In the genomic region with DNA sequence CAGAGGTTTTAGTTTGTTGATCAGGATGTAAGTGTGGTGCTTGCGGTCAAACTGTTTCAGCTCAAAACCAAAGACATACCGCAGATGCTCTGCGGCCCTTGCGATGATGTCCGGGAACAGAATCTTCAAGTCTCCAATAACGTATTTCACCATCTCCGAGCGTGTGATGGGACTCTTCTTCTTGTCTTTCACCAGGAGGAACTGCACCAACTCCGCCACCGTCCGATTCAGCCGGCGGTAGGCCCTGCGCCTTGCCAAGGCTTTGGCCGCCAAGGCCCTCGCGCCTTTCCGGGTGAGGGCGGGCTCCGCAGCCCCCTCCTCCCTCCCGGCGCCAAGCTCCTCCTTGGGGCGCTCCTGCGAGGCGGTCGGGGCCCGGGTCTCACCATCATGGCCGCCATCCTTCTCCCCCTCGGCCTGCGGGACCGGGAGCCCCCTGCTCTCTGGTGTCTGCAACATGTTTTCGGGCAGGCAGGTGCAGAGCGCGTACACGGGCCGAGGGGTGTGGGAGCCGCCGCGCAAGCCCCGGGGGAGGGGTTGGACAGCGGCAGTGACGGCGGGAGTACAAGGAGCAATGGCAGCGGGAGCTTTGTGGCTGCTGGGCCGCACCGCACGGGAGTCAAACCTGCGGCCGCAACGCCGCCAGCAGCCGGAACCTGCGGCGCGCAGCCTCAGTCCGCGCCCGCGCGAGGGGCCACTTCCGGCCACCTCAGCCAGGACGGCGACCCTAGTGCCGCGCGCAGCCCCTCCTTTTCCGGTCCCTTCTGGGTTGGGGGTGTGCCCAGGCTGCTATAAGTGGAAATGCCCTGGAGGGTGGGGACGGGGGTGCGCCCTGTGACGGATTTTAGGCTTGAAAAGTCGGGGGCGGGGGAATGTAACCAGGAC, we compare ENCODE assay signal across 8 cellular contexts. TPM values are rescaled to one million over a fixed set of nuclear protein-coding genes. Genes with fewer than 3 reads are reported as not detected.
DNase-seq lines count a peak whose midpoint lies in the region; ATAC-seq, FAIRE-seq and TF ChIP-seq lines count a peak whose summit lies in the region.

Gene MAGEF1, minus strand, starts transcription at position 699 of the 882 bp plus-strand sequence. Its CDS starts 243 bp downstream, at position 456.

- H3K27me3 ChIP-seq in hepatocyte: no peaks in the 10 kb centered on the region
- H3K27me3 ChIP-seq in rectal smooth muscle tissue (ENCODE audit: control insufficient read depth, insufficient read depth, low read length): no peaks in the 10 kb centered on the region

- no peaks in the 10 kb centered on the region for H3K9me2 ChIP-seq in hepatocyte (replicated peaks; ENCODE audit: insufficient read depth)

- peaks cover 19% of the 10 kb centered on the region for H3K4me1 ChIP-seq in hepatocyte (ENCODE audit: insufficient read depth)
- H3K4me1 ChIP-seq in rectal smooth muscle tissue (ENCODE audit: control insufficient read depth, insufficient read depth, low read length): peaks cover 18% of the 10 kb centered on the region

- H3K27ac ChIP-seq in hepatocyte (peak within 1 kb of the TSS; percentile 100), rectal smooth muscle tissue (ENCODE audit: low read depth, low read length) (peak within 1 kb of the TSS; percentile 95)

- no peaks in the 10 kb centered on the region for H4K20me1 ChIP-seq in hepatocyte (ENCODE audit: insufficient read depth, poor library complexity, severe bottlenecking)

- ATAC-seq in HG02981 (IDR thresholded peaks at IDR 0.05; ENCODE audit: unreplicated experiment) (peak; percentile 83), GM18519 (IDR thresholded peaks at IDR 0.05; ENCODE audit: low FRiP score, unreplicated experiment) (no peak)

- H3K36me3 ChIP-seq in hepatocyte (replicated peaks; ENCODE audit: insufficient read depth, low read depth) (no peaks in the 10 kb centered on the region), rectal smooth muscle tissue (ENCODE audit: control insufficient read depth, insufficient read depth, low read length) (no peaks in the 10 kb centered on the region)

- peak within 1 kb of the TSS; percentile 86 for H2AFZ ChIP-seq in hepatocyte

- peak; percentile 76 for FAIRE-seq in GM18507 (lab: Jason Lieb, UNC)

- H3K9ac ChIP-seq in rectal smooth muscle tissue (ENCODE audit: low read length): peak within 1 kb of the TSS; percentile 74

- H3K4me3 ChIP-seq in astrocyte of the cerebellum (ENCODE audit: low read depth, low read length) (peak within 1 kb of the TSS; percentile 83), hepatocyte (peak within 1 kb of the TSS; percentile 94), rectal smooth muscle tissue (ENCODE audit: low read length) (peak within 1 kb of the TSS; percentile 87)

- TF ChIP-seq CTCF in astrocyte of the cerebellum (IDR thresholded peaks at IDR 0.05; ENCODE audit: low read depth, low read length, missing control alignments) (no peak), hepatocyte (IDR thresholded peaks at IDR 0.05; ENCODE audit: poor library complexity) (no peak)

- DNase-seq in GM18507 (ENCODE audit: extremely low spot score, insufficient read length, low read depth) (peak; percentile 65), NCI-H2029 treated with DMSO at 0.1 percent for 48 hours (lab: John Stamatoyannopoulos, UW) (peak; percentile 19), T-helper 22 cell (ENCODE audit: low read depth) (peak; percentile 53), astrocyte of the cerebellum (ENCODE audit: low read depth) (peak; percentile 43), hepatocyte (ENCODE audit: low spot score) (peak; percentile 93)

- peak within 1 kb of the TSS; percentile 86 for H3K4me2 ChIP-seq in hepatocyte

- in situ Hi-C loops in astrocyte of the cerebellum (cut with HindIII; ENCODE audit: low sequenced_read_pairs): no loop called here

- WGBS in hepatocyte (ENCODE audit: low lambda C conversion rate, missing lambda C conversion rate): 1% methylated on average over 54 of the region's 72 CpGs

- peaks cover 42% of the 10 kb centered on the region for H3K79me2 ChIP-seq in hepatocyte

- no peaks in the 10 kb centered on the region for H3K9me3 ChIP-seq in hepatocyte (ENCODE audit: low read depth)

RNA-seq across cellular contexts. Expression of gene MAGEF1, which starts in this region (rescaled TPM):
- 57.6 and 66.5 TPM in 2 replicates for total RNA-seq in hepatocyte
- 74.4 and 74.9 TPM in 2 replicates for polyA plus RNA-seq in hepatocyte

Comparison
In these comparisons a context has a peak if more than half of its experiments do, and no peak if none do; other contexts are left out.
1. DNase-seq: peak in every context shown above with its lines; median percentile 93 in hepatocyte; 65 in GM18507; 53 in T-helper 22 cell; 43 in astrocyte of the cerebellum; 19 in NCI-H2029 treated with DMSO at 0.1 percent for 48 hours.